19 cellular contexts compared by ENCODE assay signal in genomic region chr6:34362176-34362575, GRCh38.
"Had no signal": no experiment of that assay in that cellular context is flagged by ENCODE, and none has a peak within 500 bp of the region (broad histone marks: within the 10 kb centered on the region; RNA-seq: fewer than 3 reads in every experiment).

No MANE protein-coding gene starts in this region.

- ATAC-seq: effector memory CD8-positive, alpha-beta T cell; gastroesophageal sphincter; naive thymus-derived CD4-positive, alpha-beta T cell had no signal

- H3K27ac ChIP-seq: colonic mucosa, esophagus muscularis mucosa, gastroesophageal sphincter had no signal

- H3K4me1 ChIP-seq: colonic mucosa had no signal

- H3K27me3 ChIP-seq: colonic mucosa, dorsolateral prefrontal cortex, esophagus muscularis mucosa, gastroesophageal sphincter, thyroid gland had no signal

- H3K4me3 ChIP-seq: colonic mucosa, esophagus muscularis mucosa, gastroesophageal sphincter, lung, thyroid gland had no signal

- H3K27ac Mint-ChIP-seq: activated CD4-positive, alpha-beta T cell treated with anti-CD3 and anti-CD28 coated beads, Interleukin-2, amount 10 ng/mL, durations not matched to agents 24 days and 14 days; effector memory CD8-positive, alpha-beta T cell; stimulated activated naive CD8-positive, alpha-beta T cell treated with anti-CD3 and anti-CD28 coated beads, Interleukin-15, Interleukin-2, amounts not matched to agents 100 ng/mL and 50 ng/mL, for 24 hours had no signal

- H3K36me3 ChIP-seq: colonic mucosa, esophagus muscularis mucosa, gastroesophageal sphincter, thyroid gland had no signal

- H3K36me3 Mint-ChIP-seq: activated naive CD4-positive, alpha-beta T cell treated with anti-CD3 and anti-CD28 coated beads, Interleukin-2, amount 50 U/mL, for 72 hours had no signal

- DNase-seq: activated T-cell treated with anti-CD3 and anti-CD28 coated beads, Interleukin-2, amount 50 U/mL, for 1 hour; colonic mucosa; dorsolateral prefrontal cortex; effector memory CD8-positive, alpha-beta T cell; naive thymus-derived CD4-positive, alpha-beta T cell; retina; stimulated activated CD4-positive, alpha-beta T cell treated with anti-CD3 and anti-CD28 coated beads, Interleukin-12 subunit alpha, Interleukin-12 subunit beta, amount 100 ng/mL, for 4 hours; stimulated activated CD4-positive, alpha-beta T cell treated with anti-CD3 and anti-CD28 coated beads, Interleukin-4, amount 100 ng/mL, for 4 hours; substantia nigra; thyroid gland had no signal

- H3K4me3 Mint-ChIP-seq: activated CD4-positive, alpha-beta T cell treated with anti-CD3 and anti-CD28 coated beads, Interleukin-2, amount 10 ng/mL, durations not matched to agents 24 days and 14 days; effector memory CD8-positive, alpha-beta T cell; neural crest cell; stimulated activated naive CD8-positive, alpha-beta T cell treated with anti-CD3 and anti-CD28 coated beads, Interleukin-15, Interleukin-2, amounts not matched to agents 100 ng/mL and 50 ng/mL, for 24 hours had no signal

- H3K9me3 Mint-ChIP-seq: activated CD4-positive, alpha-beta T cell treated with anti-CD3 and anti-CD28 coated beads, Interleukin-2, amount 10 ng/mL, durations not matched to agents 24 days and 14 days; activated naive CD4-positive, alpha-beta T cell treated with anti-CD3 and anti-CD28 coated beads, Interleukin-2, amount 50 U/mL, for 72 hours; effector memory CD8-positive, alpha-beta T cell; naive thymus-derived CD4-positive, alpha-beta T cell; neural crest cell; stimulated activated naive CD8-positive, alpha-beta T cell treated with anti-CD3 and anti-CD28 coated beads, Interleukin-15, Interleukin-2, amounts not matched to agents 100 ng/mL and 50 ng/mL, for 24 hours had no signal

- H3K9me3 ChIP-seq: colonic mucosa, esophagus muscularis mucosa, gastroesophageal sphincter, thyroid gland had no signal

- H3K27me3 Mint-ChIP-seq: activated CD4-positive, alpha-beta T cell treated with anti-CD3 and anti-CD28 coated beads, Interleukin-2, amount 10 ng/mL, durations not matched to agents 24 days and 14 days; effector memory CD8-positive, alpha-beta T cell; naive thymus-derived CD4-positive, alpha-beta T cell; stimulated activated naive CD8-positive, alpha-beta T cell treated with anti-CD3 and anti-CD28 coated beads, Interleukin-15, Interleukin-2, amounts not matched to agents 100 ng/mL and 50 ng/mL, for 24 hours had no signal

- FAIRE-seq: astrocyte, keratinocyte had no signal
